Comparison of ENCODE assay signal across 21 cellular contexts in the genomic region with DNA sequence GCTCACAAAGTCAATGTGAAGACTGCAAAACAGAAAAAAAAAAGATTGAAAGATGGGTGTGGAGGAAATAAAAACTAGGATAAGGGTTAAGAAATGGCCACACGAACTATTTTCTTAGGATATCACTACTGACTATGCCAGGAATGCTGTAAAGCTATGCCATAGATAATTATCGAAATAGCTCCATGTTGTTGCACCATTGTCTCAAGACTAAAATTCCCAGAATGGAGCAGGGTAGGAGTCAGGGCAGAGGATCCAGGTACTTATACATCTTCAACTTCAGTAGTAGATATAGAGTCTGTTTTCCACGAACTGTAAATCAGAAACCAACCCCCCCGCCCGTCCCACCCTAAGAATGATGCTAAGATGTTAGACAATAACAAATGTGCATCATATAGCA.
"Had no signal": no experiment of that assay in that cellular context is flagged by ENCODE, and none has a peak within 500 bp of the region (broad histone marks: within the 10 kb centered on the region; RNA-seq: fewer than 3 reads in every experiment).

No MANE protein-coding gene starts in this region.

- ATAC-seq: foreskin keratinocyte; gastroesophageal sphincter; heart left ventricle; left lung; left ventricle myocardium superior; lower lobe of right lung; naive thymus-derived CD4-positive, alpha-beta T cell had no signal

- H3K9me3 ChIP-seq: esophagus muscularis mucosa, gastroesophageal sphincter, heart left ventricle, left lung, lower lobe of right lung had no signal

- H3K36me3 ChIP-seq: esophagus muscularis mucosa, gastroesophageal sphincter, heart left ventricle, left lung, lower lobe of right lung had no signal

- H3K27ac Mint-ChIP-seq: immature natural killer cell; naive thymus-derived CD4-positive, alpha-beta T cell had no signal

- H3K4me3 Mint-ChIP-seq: immature natural killer cell; naive thymus-derived CD4-positive, alpha-beta T cell had no signal

- H3K27me3 Mint-ChIP-seq: naive thymus-derived CD4-positive, alpha-beta T cell had no signal

- H3K36me3 Mint-ChIP-seq: immature natural killer cell; naive thymus-derived CD4-positive, alpha-beta T cell had no signal

- H3K4me3 ChIP-seq: coronary artery, dorsolateral prefrontal cortex, esophagus muscularis mucosa, gastroesophageal sphincter, heart left ventricle, hepatocyte, left lung, lower lobe of right lung had no signal

- H3K79me2 ChIP-seq: hepatocyte had no signal

- DNase-seq: dermis blood vessel endothelial cell; dorsolateral prefrontal cortex; effector CD4-positive, alpha-beta T cell; effector memory CD4-positive, alpha-beta T cell; foreskin keratinocyte; heart left ventricle; hypothalamus; immature natural killer cell; islet precursor cell; kidney; kidney glomerular epithelial cell; left lung; left ventricle myocardium superior; lower lobe of right lung; mesenchymal stem cell; midbrain; naive thymus-derived CD4-positive, alpha-beta T cell had no signal

- H2AFZ ChIP-seq: hepatocyte had no signal

- H3K4me1 Mint-ChIP-seq: immature natural killer cell; naive thymus-derived CD4-positive, alpha-beta T cell had no signal

- H3K4me2 ChIP-seq: hepatocyte had no signal

- H3K27ac ChIP-seq: coronary artery, dorsolateral prefrontal cortex, esophagus muscularis mucosa, foreskin keratinocyte, gastroesophageal sphincter, heart left ventricle, hepatocyte, left lung, lower lobe of right lung had no signal

- H3K4me1 ChIP-seq: esophagus muscularis mucosa, gastroesophageal sphincter, heart left ventricle, left lung, lower lobe of right lung had no signal

- H3K27me3 ChIP-seq: dorsolateral prefrontal cortex, esophagus muscularis mucosa, foreskin keratinocyte, gastroesophageal sphincter, heart left ventricle, hepatocyte, left lung had no signal
